Comparison of ENCODE assay signal across 8 cellular contexts in genomic region chr19:50511069-50511822, GRCh38. TPM values are rescaled to one million over a fixed set of nuclear protein-coding genes. Genes with fewer than 3 reads are reported as not detected.
DNase-seq lines count a peak whose midpoint lies in the region; ATAC-seq and TF ChIP-seq lines count a peak whose summit lies in the region.

JOSD2 (minus strand) TSS chr19:50511191; CDS start chr19:50510431, 760 bp downstream.

- H3K36me3 Mint-ChIP-seq in activated naive CD4-positive, alpha-beta T cell treated with anti-CD3 and anti-CD28 coated beads, Interleukin-2, amount 50 U/mL, for 72 hours, result peaks cover 0 to 6% of the 10 kb centered on the region in 2 donors

- H3K27ac Mint-ChIP-seq in activated naive CD4-positive, alpha-beta T cell treated with anti-CD3 and anti-CD28 coated beads, Interleukin-2, amount 50 U/mL, for 72 hours, result peak within 1 kb of the TSS; percentile 91 to 98

- no peaks in the 10 kb centered on the region for H3K9me3 ChIP-seq in suprapubic skin

- no peak for TF ChIP-seq CTCF in GM06990 (IDR thresholded peaks at IDR 0.05; ENCODE audit: insufficient read depth, low read length, poor library complexity, severe bottlenecking)
- no peak for TF ChIP-seq CTCF in suprapubic skin (IDR thresholded peaks at IDR 0.05)

- H3K27ac ChIP-seq in suprapubic skin, result peak within 1 kb of the TSS; percentile 67

- DNase-seq in GM06990 (ENCODE audit: extremely low read depth, insufficient read length) (peak; percentile 99), NCI-H1092 treated with DMSO at 0.1 percent for 48 hours (lab: John Stamatoyannopoulos, UW) (peak; percentile 91), SKM-1 (lab: John Stamatoyannopoulos, UW; ENCODE audit: unreplicated experiment) (peak; percentile 71), globus pallidus (ENCODE audit: low spot score) (peak; percentile 99), nucleus accumbens (lab: John Stamatoyannopoulos, UW) (peak; percentile 80 to 99 (median 97)), suprapubic skin (ENCODE audit: low spot score in 2 of 2) (peak; percentile 99)
- peak; percentile 94 to 96 for DNase-seq in activated naive CD4-positive, alpha-beta T cell treated with anti-CD3 and anti-CD28 coated beads, Interleukin-2, amount 50 U/mL, for 72 hours (ENCODE audit: low spot score in 2 of 2)

- H3K36me3 ChIP-seq in GM06990 (ENCODE audit: control insufficient read depth, insufficient read depth, low read length) (no peaks in the 10 kb centered on the region), suprapubic skin (peaks cover 2% of the 10 kb centered on the region)

- 2% methylated on average over 38 of the region's 69 CpGs for WGBS in suprapubic skin

- peak in 1 of 2 donors; percentile 43 for TF ChIP-seq POLR2A in suprapubic skin (IDR thresholded peaks at IDR 0.05)

- H3K4me1 ChIP-seq in suprapubic skin, result peaks cover 19% of the 10 kb centered on the region

- H3K9me3 Mint-ChIP-seq in activated naive CD4-positive, alpha-beta T cell treated with anti-CD3 and anti-CD28 coated beads, Interleukin-2, amount 50 U/mL, for 72 hours, result no peaks in the 10 kb centered on the region

- TF ChIP-seq EP300 in suprapubic skin (IDR thresholded peaks at IDR 0.05), result no peak

- H3K27me3 ChIP-seq in GM06990 (replicated peaks; ENCODE audit: control insufficient read depth, insufficient read depth, low read length) (no peaks in the 10 kb centered on the region), suprapubic skin (no peaks in the 10 kb centered on the region)

- peak; percentile 87 for ATAC-seq in HG02588 (IDR thresholded peaks at IDR 0.05; ENCODE audit: unreplicated experiment)
- ATAC-seq in activated naive CD4-positive, alpha-beta T cell treated with anti-CD3 and anti-CD28 coated beads, Interleukin-2, amount 50 U/mL, for 72 hours, result peak; percentile 93 to 94

- H3K4me3 ChIP-seq in GM06990 (replicated peaks; ENCODE audit: low read depth, low read length) (peak within 1 kb of the TSS; percentile 88), suprapubic skin (peak within 1 kb of the TSS; percentile 64)

RNA-seq across cellular contexts. Expression of gene JOSD2, which starts in this region (rescaled TPM):
- total RNA-seq in activated naive CD4-positive, alpha-beta T cell treated with anti-CD3 and anti-CD28 coated beads, Interleukin-2, amount 50 U/mL, for 72 hours, result 10 to 100 TPM; 27.6 to 29.5 TPM
- 10 to 100 TPM in 3 of 4 donors, 1 to 10 TPM in 1; 9.3 to 31.7 (median 28.7) TPM for total RNA-seq in suprapubic skin

Comparison
In these comparisons a context has a peak if more than half of its experiments do, and no peak if none do; other contexts are left out.
1. Peak in every context shown above with its lines: DNase-seq, ATAC-seq, H3K4me3 ChIP-seq and H3K27ac ChIP-seq.